In genomic region chr4:185209031-185209851, GRCh38 we compare ENCODE assay signal across 8 cellular contexts. TPM values are rescaled to one million over a fixed set of nuclear protein-coding genes. Genes with fewer than 3 reads are reported as not detected.
DNase-seq lines count a peak whose midpoint lies in the region; ATAC-seq and TF ChIP-seq lines count a peak whose summit lies in the region.

TSS of gene SNX25 (plus strand) at chr4:185209598. CDS start at chr4:185209827, 229 bp downstream.

- peaks cover 46% of the 10 kb centered on the region for H3K4me1 Mint-ChIP-seq in activated CD4-positive, alpha-beta memory T cell treated with anti-CD3 and anti-CD28 coated beads for 36 hours (ENCODE audit: low read depth)

- DNase-seq in A673 (ENCODE audit: low spot score) (peak; percentile 81), NCI-H446 treated with DMSO at 0.1 percent for 48 hours (lab: John Stamatoyannopoulos, UW) (peak; percentile 34), dorsolateral prefrontal cortex (peak; percentile 74 to 96 (median 87)), right lobe of liver (peak; percentile 94)
- peak; percentile 91 for DNase-seq in activated CD4-positive, alpha-beta memory T cell treated with anti-CD3 and anti-CD28 coated beads for 36 hours
- DNase-seq in stimulated activated CD4-positive, alpha-beta T cell treated with anti-CD3 and anti-CD28 coated beads, Interleukin-4, amount 100 ng/mL, for 48 hours (ENCODE audit: low read depth in 2 of 2) = peak; percentile 80 to 87

- H3K36me3 Mint-ChIP-seq in activated CD4-positive, alpha-beta memory T cell treated with anti-CD3 and anti-CD28 coated beads for 36 hours = no peaks in the 10 kb centered on the region

- H3K27ac ChIP-seq in A673 (ENCODE audit: low read depth, low read length, poor library complexity, severe bottlenecking) (peak within 1 kb of the TSS; percentile 40), dorsolateral prefrontal cortex (peak within 1 kb of the TSS; percentile 40 to 93 (median 78)), right lobe of liver (peak within 1 kb of the TSS; percentile 70 to 89 (median 83))

- no peaks in the 10 kb centered on the region for H3K9me3 ChIP-seq in A673 (ENCODE audit: low read depth, low read length, poor library complexity, severe bottlenecking)
- H3K9me3 ChIP-seq in right lobe of liver = no peaks in the 10 kb centered on the region

- no peaks in the 10 kb centered on the region for H3K27me3 Mint-ChIP-seq in activated CD4-positive, alpha-beta memory T cell treated with anti-CD3 and anti-CD28 coated beads for 36 hours

- ATAC-seq in HG03064 (IDR thresholded peaks at IDR 0.05; ENCODE audit: low read depth, unreplicated experiment) (peak; percentile 64), right lobe of liver (peak; percentile 94 to 99 (median 96))

- H3K27me3 ChIP-seq in A673 (replicated peaks; ENCODE audit: insufficient read depth, low read depth, low read length, poor library complexity) (peaks cover 17% of the 10 kb centered on the region), dorsolateral prefrontal cortex (no peaks in the 10 kb centered on the region), right lobe of liver (no peaks in the 10 kb centered on the region)

- TF ChIP-seq CTCF in A673 (conservative IDR thresholded peaks at IDR 0.05; ENCODE audit: low read depth, low read length) (no peak), dorsolateral prefrontal cortex (IDR thresholded peaks at IDR 0.05 in 54 of 56, conservative IDR thresholded peaks at IDR 0.05 in 2 of 56; ENCODE audit: low read depth in 1 of 56, partially characterized antibody in 56 of 56) (peak in 29 of 56 donors; percentile 8 to 70 (median 34)), right lobe of liver (IDR thresholded peaks at IDR 0.05) (peak in 2 of 4 donors; percentile 18 to 29)

- 1% methylated on average over 17 of the region's 72 CpGs for WGBS in right lobe of liver (ENCODE audit: insufficient coverage, low coverage, low lambda C conversion rate, missing lambda C conversion rate)

- H3K9me3 Mint-ChIP-seq in activated CD4-positive, alpha-beta memory T cell treated with anti-CD3 and anti-CD28 coated beads for 36 hours = no peaks in the 10 kb centered on the region

- no peaks in the 10 kb centered on the region for H3K36me3 ChIP-seq in A673 (ENCODE audit: insufficient read depth, low read length, poor library complexity, severe bottlenecking)
- no peaks in the 10 kb centered on the region for H3K36me3 ChIP-seq in right lobe of liver

- H3K4me3 ChIP-seq in A673 (ENCODE audit: low read depth, low read length, poor library complexity, severe bottlenecking) (peak within 1 kb of the TSS; percentile 69), dorsolateral prefrontal cortex (peak within 1 kb of the TSS; percentile 61 to 87 (median 75)), right lobe of liver (peak within 1 kb of the TSS; percentile 54 to 73 (median 61))

- TF ChIP-seq POLR2A in GM18526 (IDR thresholded peaks at IDR 0.05; ENCODE audit: extremely low read depth, insufficient read length) (peak; percentile 85), right lobe of liver (IDR thresholded peaks at IDR 0.05) (peak; percentile 93)

- no TSS peak for BruUV-seq in A673 (replicated peaks; lab: Mats Ljungman, UMichigan)

- POLR2A ChIA-PET in A673 (lab: Charles Lee; ENCODE audit: low non-redundant PET) = no interaction called here
- POLR2A ChIA-PET in activated CD4-positive, alpha-beta memory T cell treated with anti-CD3 and anti-CD28 coated beads for 36 hours (lab: Charles Lee) = interaction anchor here (1.0 to 1.8 kb wide), 4 partner anchors 13 to 186 kb away, joined by 3 to 8 read pairs (median 4); partner anchors contain the start of genes LRP2BP and SLC25A4

- peak within 1 kb of the TSS; percentile 72 for H3K27ac Mint-ChIP-seq in activated CD4-positive, alpha-beta memory T cell treated with anti-CD3 and anti-CD28 coated beads for 36 hours

- CTCF ChIA-PET in A673 (lab: Charles Lee) = interaction anchor here (1.0 kb wide), 1 partner anchor 25 kb away, joined by 3 read pairs; no protein-coding TSS in a partner anchor
- CTCF ChIA-PET in activated CD4-positive, alpha-beta memory T cell treated with anti-CD3 and anti-CD28 coated beads for 36 hours (lab: Charles Lee) = interaction anchor here (1.0 to 2.2 kb wide), 3 partner anchors 25 to 186 kb away, joined by 4 to 10 read pairs (median 4); partner anchors contain the start of gene LRP2BP

- H3K4me3 Mint-ChIP-seq in activated CD4-positive, alpha-beta memory T cell treated with anti-CD3 and anti-CD28 coated beads for 36 hours = peak within 1 kb of the TSS; percentile 88

- H3K4me1 ChIP-seq in A673 (ENCODE audit: insufficient read depth, low read length, poor library complexity, severe bottlenecking) (peaks cover 14% of the 10 kb centered on the region), right lobe of liver (peaks cover 0 to 27% (median 6%) of the 10 kb centered on the region in 4 donors)

- intact Hi-C loops in A673 (cut with micrococcal nuclease; ENCODE audit: unreplicated experiment) (loop anchor here (5.0 kb wide), 1 partner anchor 188 kb away; the partner anchor contains the start of genes ANKRD37 and LRP2BP), dorsolateral prefrontal cortex (cut with DNase I) (loop anchor here (5.0 to 10.0 kb wide), 6 partner anchors 64 to 1544 kb away; partner anchors contain the start of genes SLC25A4 (in 1 of the 2) and UFSP2 (in 1 of the 2)), right lobe of liver (cut with DNase I) (loop anchor here in 1 of 2 donors (10.0 kb wide), 1 partner anchor 186 kb away; the partner anchor contains the start of genes ANKRD37 and LRP2BP)
- intact Hi-C loops in activated CD4-positive, alpha-beta memory T cell treated with anti-CD3 and anti-CD28 coated beads for 36 hours (cut with micrococcal nuclease) = loop anchor here (1.0 to 10.0 kb wide), 3 partner anchors 187 to 986 kb away; partner anchors contain the start of genes ANKRD37, CCDC110 and CYP4V2

RNA-seq across cellular contexts. Expression of gene SNX25, which starts in this region (rescaled TPM):
- 3.5 and 5.8 TPM in 2 replicates for total RNA-seq in A673 (2021)
- 10 to 100 TPM; 18.9 to 21.6 TPM for total RNA-seq in activated CD4-positive, alpha-beta memory T cell treated with anti-CD3 and anti-CD28 coated beads for 36 hours
- total RNA-seq in dorsolateral prefrontal cortex = 10 to 100 TPM; 14.6 to 37.3 (median 24.4) TPM
- total RNA-seq in right lobe of liver = 10 to 100 TPM in 4 of 6 experiments, 1 to 10 TPM in 2; 8.0 to 13.0 (median 10.5) TPM

Comparison
In these comparisons a context has a peak if more than half of its experiments do, and no peak if none do; other contexts are left out.
1. Peak in every context shown above with its lines: DNase-seq, ATAC-seq, H3K4me3 ChIP-seq and H3K27ac ChIP-seq.
2. DNase-seq: peak in every context shown above with its lines; median percentile 94 in right lobe of liver; 91 in activated CD4-positive, alpha-beta memory T cell treated with anti-CD3 and anti-CD28 coated beads for 36 hours; 87 in dorsolateral prefrontal cortex; 84 in stimulated activated CD4-positive, alpha-beta T cell treated with anti-CD3 and anti-CD28 coated beads, Interleukin-4, amount 100 ng/mL, for 48 hours; 81 in A673; 34 in NCI-H446 treated with DMSO at 0.1 percent for 48 hours.